9 cellular contexts compared by ENCODE assay signal in the genomic region with DNA sequence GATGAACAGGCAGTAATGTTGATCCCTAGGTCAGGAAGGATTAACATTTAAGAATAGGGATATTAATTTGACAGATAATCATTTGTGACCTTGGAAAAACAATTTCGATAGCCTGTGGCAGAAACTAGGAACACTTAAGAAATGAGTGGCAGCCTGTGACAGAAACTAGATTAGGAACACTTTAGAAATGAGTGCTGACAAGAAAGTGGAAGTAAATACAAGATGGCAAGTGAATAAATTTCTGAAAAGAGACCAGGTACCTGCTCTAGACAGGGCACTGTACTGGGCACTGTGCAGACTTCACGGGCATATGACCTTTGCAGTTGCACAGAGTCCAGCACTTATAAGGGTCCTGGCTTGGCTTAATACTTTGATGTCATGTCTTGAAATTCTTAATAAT. TPM values are rescaled to one million over a fixed set of nuclear protein-coding genes. Genes with fewer than 3 reads are reported as not detected.
DNase-seq lines count a peak whose midpoint lies in the region; ATAC-seq lines count a peak whose summit lies in the region.
"Had no signal": no experiment of that assay in that cellular context is flagged by ENCODE, and none has a peak within 500 bp of the region (broad histone marks: within the 10 kb centered on the region; RNA-seq: fewer than 3 reads in every experiment).

No MANE protein-coding gene starts in this region.

- POLR2A ChIA-PET in activated CD4-positive, alpha-beta T cell treated with anti-CD3 and anti-CD28 coated beads for 36 hours (lab: Charles Lee), result no interaction called here
- POLR2A ChIA-PET in activated CD4-positive, alpha-beta T cell treated with anti-CD3 and anti-CD28 coated beads, Interleukin-2, amount 10 ng/mL, durations not matched to agents 7 days and 5 days (lab: Charles Lee), result no interaction called here

- H3K9me3 Mint-ChIP-seq in activated CD4-positive, alpha-beta T cell treated with anti-CD3 and anti-CD28 coated beads for 36 hours (ENCODE audit: low read depth), result no peaks in the 10 kb centered on the region
- H3K9me3 Mint-ChIP-seq in activated CD4-positive, alpha-beta T cell treated with anti-CD3 and anti-CD28 coated beads, Interleukin-2, amount 10 ng/mL, durations not matched to agents 7 days and 5 days, result no peaks in the 10 kb centered on the region
- H3K9me3 Mint-ChIP-seq in stimulated activated effector memory CD8-positive, alpha-beta T cell treated with anti-CD3 and anti-CD28 coated beads, Interleukin-12 subunit alpha, Interleukin-12 subunit beta, amount 100 ng/mL, for 72 hours, result no peaks in the 10 kb centered on the region

- H3K27me3 ChIP-seq in HAP-1 (ENCODE audit: low read depth), result no peaks in the 10 kb centered on the region

- H3K9me3 ChIP-seq in HAP-1, result no peaks in the 10 kb centered on the region

- DNase-seq in activated CD4-positive, alpha-beta T cell treated with anti-CD3 and anti-CD28 coated beads for 36 hours, result no peak
- DNase-seq in activated CD4-positive, alpha-beta T cell treated with anti-CD3 and anti-CD28 coated beads, Interleukin-2, amount 10 ng/mL, durations not matched to agents 7 days and 5 days, result no peak
- DNase-seq in stimulated activated effector memory CD8-positive, alpha-beta T cell treated with anti-CD3 and anti-CD28 coated beads, Interleukin-12 subunit alpha, Interleukin-12 subunit beta, amount 100 ng/mL, for 72 hours (ENCODE audit: low spot score in 2 of 2), result no peak
- DNase-seq in NCI-H1436 (lab: John Stamatoyannopoulos, UW) (no peak), SHP77 (lab: John Stamatoyannopoulos, UW) (no peak), HAP-1 (ENCODE audit: low spot score in 2 of 2) (no peak)
- DNase-seq: NCI-H1930 had no signal

- no peak overlapping the region for H3K4me3 Mint-ChIP-seq in activated CD4-positive, alpha-beta T cell treated with anti-CD3 and anti-CD28 coated beads for 36 hours
- H3K4me3 Mint-ChIP-seq in activated CD4-positive, alpha-beta T cell treated with anti-CD3 and anti-CD28 coated beads, Interleukin-2, amount 10 ng/mL, durations not matched to agents 7 days and 5 days, result no peak overlapping the region
- no peak overlapping the region for H3K4me3 Mint-ChIP-seq in stimulated activated effector memory CD8-positive, alpha-beta T cell treated with anti-CD3 and anti-CD28 coated beads, Interleukin-12 subunit alpha, Interleukin-12 subunit beta, amount 100 ng/mL, for 72 hours

- peak overlapping the region; percentile 34 for H3K27ac Mint-ChIP-seq in activated CD4-positive, alpha-beta T cell treated with anti-CD3 and anti-CD28 coated beads for 36 hours
- no peak overlapping the region for H3K27ac Mint-ChIP-seq in activated CD4-positive, alpha-beta T cell treated with anti-CD3 and anti-CD28 coated beads, Interleukin-2, amount 10 ng/mL, durations not matched to agents 7 days and 5 days
- peak overlapping the region; percentile 63 for H3K27ac Mint-ChIP-seq in stimulated activated effector memory CD8-positive, alpha-beta T cell treated with anti-CD3 and anti-CD28 coated beads, Interleukin-12 subunit alpha, Interleukin-12 subunit beta, amount 100 ng/mL, for 72 hours

- no peaks in the 10 kb centered on the region for H3K27me3 Mint-ChIP-seq in activated CD4-positive, alpha-beta T cell treated with anti-CD3 and anti-CD28 coated beads for 36 hours
- H3K27me3 Mint-ChIP-seq in activated CD4-positive, alpha-beta T cell treated with anti-CD3 and anti-CD28 coated beads, Interleukin-2, amount 10 ng/mL, durations not matched to agents 7 days and 5 days, result no peaks in the 10 kb centered on the region

- H3K4me1 ChIP-seq in HAP-1, result peaks cover 9% of the 10 kb centered on the region

- peaks cover 10% of the 10 kb centered on the region for H3K36me3 Mint-ChIP-seq in activated CD4-positive, alpha-beta T cell treated with anti-CD3 and anti-CD28 coated beads for 36 hours (ENCODE audit: low read depth)
- no peaks in the 10 kb centered on the region for H3K36me3 Mint-ChIP-seq in activated CD4-positive, alpha-beta T cell treated with anti-CD3 and anti-CD28 coated beads, Interleukin-2, amount 10 ng/mL, durations not matched to agents 7 days and 5 days (ENCODE audit: low read depth)
- H3K36me3 Mint-ChIP-seq in stimulated activated effector memory CD8-positive, alpha-beta T cell treated with anti-CD3 and anti-CD28 coated beads, Interleukin-12 subunit alpha, Interleukin-12 subunit beta, amount 100 ng/mL, for 72 hours, result peaks cover 14% of the 10 kb centered on the region

- no peak overlapping the region for H3K4me3 ChIP-seq in HAP-1

- CTCF ChIA-PET in activated CD4-positive, alpha-beta T cell treated with anti-CD3 and anti-CD28 coated beads for 36 hours (lab: Charles Lee), result interaction anchor here (0.7 kb wide), 1 partner anchor 42 kb away, joined by 3 read pairs; no protein-coding TSS in a partner anchor
- CTCF ChIA-PET in activated CD4-positive, alpha-beta T cell treated with anti-CD3 and anti-CD28 coated beads, Interleukin-2, amount 10 ng/mL, durations not matched to agents 7 days and 5 days (lab: Charles Lee), result no interaction called here

- intact Hi-C loops in activated CD4-positive, alpha-beta T cell treated with anti-CD3 and anti-CD28 coated beads for 36 hours (cut with DNase I, micrococcal nuclease), result loop anchor here (2.0 to 5.0 kb wide), 2 partner anchors 35 to 380 kb away; no protein-coding TSS in a partner anchor

- H3K4me1 Mint-ChIP-seq in activated CD4-positive, alpha-beta T cell treated with anti-CD3 and anti-CD28 coated beads for 36 hours, result peaks cover 26% of the 10 kb centered on the region
- H3K4me1 Mint-ChIP-seq in activated CD4-positive, alpha-beta T cell treated with anti-CD3 and anti-CD28 coated beads, Interleukin-2, amount 10 ng/mL, durations not matched to agents 7 days and 5 days, result peaks cover 22% of the 10 kb centered on the region
- peaks cover 12% of the 10 kb centered on the region for H3K4me1 Mint-ChIP-seq in stimulated activated effector memory CD8-positive, alpha-beta T cell treated with anti-CD3 and anti-CD28 coated beads, Interleukin-12 subunit alpha, Interleukin-12 subunit beta, amount 100 ng/mL, for 72 hours

- in situ Hi-C loops in HAP-1 (cut with MboI; ENCODE audit: low sequenced_read_pairs), result no loop called here

- peak; percentile 57 for ATAC-seq in activated CD4-positive, alpha-beta T cell treated with anti-CD3 and anti-CD28 coated beads for 36 hours
- peak; percentile 47 for ATAC-seq in GM21528 (IDR thresholded peaks at IDR 0.05; ENCODE audit: low FRiP score, unreplicated experiment)
- ATAC-seq in HG03135 (IDR thresholded peaks at IDR 0.05; ENCODE audit: unreplicated experiment), result peak; percentile 69
- ATAC-seq in stimulated activated effector memory CD8-positive, alpha-beta T cell treated with anti-CD3 and anti-CD28 coated beads, Interleukin-12 subunit alpha, Interleukin-12 subunit beta, amount 100 ng/mL, for 72 hours, result peak; percentile 70

- H3K36me3 ChIP-seq in HAP-1 (replicated peaks), result no peaks in the 10 kb centered on the region

RNA-seq across cellular contexts. Expression of a gene that starts 5.5 kb away (rescaled TPM):
- total RNA-seq in activated CD4-positive, alpha-beta T cell treated with anti-CD3 and anti-CD28 coated beads for 36 hours, result 100 to 1,000 TPM; 200 to 290 TPM
- total RNA-seq in activated CD4-positive, alpha-beta T cell treated with anti-CD3 and anti-CD28 coated beads, Interleukin-2, amount 10 ng/mL, durations not matched to agents 7 days and 5 days, result 100 to 1,000 TPM; 312 to 318 TPM

RNA-seq across cellular contexts. Expression of a gene that starts 57.4 kb away (rescaled TPM):
- total RNA-seq in activated CD4-positive, alpha-beta T cell treated with anti-CD3 and anti-CD28 coated beads for 36 hours, result 10 to 100 TPM; 56.6 to 81.5 TPM
- total RNA-seq in activated CD4-positive, alpha-beta T cell treated with anti-CD3 and anti-CD28 coated beads, Interleukin-2, amount 10 ng/mL, durations not matched to agents 7 days and 5 days, result 10 to 100 TPM; 65.6 to 82.0 TPM
